1 cellular context compared by ENCODE assay signal in the genomic region with DNA sequence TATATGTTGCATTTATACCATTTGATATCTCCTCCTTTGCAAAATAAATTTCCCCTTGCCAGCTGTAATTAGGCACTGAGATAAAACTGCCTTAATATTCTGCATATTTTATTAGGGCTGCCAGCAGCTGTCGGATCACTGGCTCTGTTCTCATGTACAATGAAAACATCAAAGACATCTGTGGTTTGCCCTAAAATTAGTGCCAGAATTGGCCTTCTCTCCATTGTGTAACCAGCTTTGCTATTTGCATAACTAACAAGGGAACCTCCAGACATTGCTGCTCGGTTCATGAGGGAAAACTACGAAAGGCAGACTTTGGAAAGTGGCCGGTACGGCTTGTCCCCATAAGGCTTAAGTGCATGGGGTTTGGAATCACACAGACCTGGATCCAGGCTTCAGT.
TF ChIP-seq lines count a peak whose summit lies in the region.

No MANE protein-coding gene starts in this region.

TF ChIP-seq in GM12878, 131 proteins besides CTCF, POLR2A, EP300 and RAD21 (continued from another document):
- TF ChIP-seq PRDM15 (CRISPR knock-in tag; IDR thresholded peaks at IDR 0.05): no peak
- TF ChIP-seq, protein P1, sequence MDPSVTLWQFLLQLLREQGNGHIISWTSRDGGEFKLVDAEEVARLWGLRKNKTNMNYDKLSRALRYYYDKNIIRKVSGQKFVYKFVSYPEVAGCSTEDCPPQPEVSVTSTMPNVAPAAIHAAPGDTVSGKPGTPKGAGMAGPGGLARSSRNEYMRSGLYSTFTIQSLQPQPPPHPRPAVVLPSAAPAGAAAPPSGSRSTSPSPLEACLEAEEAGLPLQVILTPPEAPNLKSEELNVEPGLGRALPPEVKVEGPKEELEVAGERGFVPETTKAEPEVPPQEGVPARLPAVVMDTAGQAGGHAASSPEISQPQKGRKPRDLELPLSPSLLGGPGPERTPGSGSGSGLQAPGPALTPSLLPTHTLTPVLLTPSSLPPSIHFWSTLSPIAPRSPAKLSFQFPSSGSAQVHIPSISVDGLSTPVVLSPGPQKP (IDR thresholded peaks at IDR 0.05; ENCODE audit: low read depth, low read length): no peak
TF ChIP-seq in GM12878: peak in this region for 4.
